20 cellular contexts compared by ENCODE assay signal in the genomic region with DNA sequence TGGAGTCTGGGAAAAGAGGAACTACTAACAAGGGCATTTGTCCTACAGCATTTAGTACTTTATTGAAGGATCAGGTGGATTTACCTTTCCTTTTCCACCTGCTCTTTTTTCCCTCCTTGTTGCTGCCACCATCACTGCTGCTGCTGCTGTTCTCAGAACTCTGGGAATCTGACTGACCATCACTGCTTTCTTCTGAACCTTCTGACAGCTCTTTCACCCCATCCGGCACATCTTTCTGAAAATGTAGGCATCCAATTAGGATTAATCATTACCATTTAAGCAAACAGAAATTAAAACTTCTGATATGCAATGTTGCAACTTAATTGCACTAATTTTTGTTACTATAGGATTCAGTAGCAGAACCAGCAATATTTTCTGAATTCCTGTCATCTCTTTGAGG.
"Had no signal": no experiment of that assay in that cellular context is flagged by ENCODE, and none has a peak within 500 bp of the region (broad histone marks: within the 10 kb centered on the region; RNA-seq: fewer than 3 reads in every experiment).

No MANE protein-coding gene starts in this region.

- DNase-seq: activated CD4-positive, alpha-beta T cell treated with anti-CD3 and anti-CD28 coated beads, Interleukin-2, amount 50 U/mL, for 1 hour; activated CD4-positive, CD25-positive, alpha-beta regulatory T cell; activated naive CD4-positive, alpha-beta T cell; activated T-cell treated with anti-CD3 and anti-CD28 coated beads, Interleukin-2, amount 50 U/mL, for 48 hours; amygdala; body of pancreas; caudate nucleus; left ventricle myocardium inferior; naive B cell; nucleus accumbens; stimulated activated CD4-positive, alpha-beta T cell treated with anti-CD3 and anti-CD28 coated beads, Interleukin-15, amount 100 ng/mL, for 24 hours; stimulated activated CD4-positive, alpha-beta T cell treated with anti-CD3 and anti-CD28 coated beads, Interleukin-4, amount 100 ng/mL, for 1 hour; stimulated activated naive CD4-positive, alpha-beta T cell; trophoblast cell had no signal

- H3K27me3 Mint-ChIP-seq: naive B cell, progenitor cell of endocrine pancreas had no signal

- H3K27ac ChIP-seq: body of pancreas, esophagus muscularis mucosa, hepatocyte, left ventricle myocardium inferior, right atrium auricular region, suprapubic skin had no signal

- H3K27ac Mint-ChIP-seq: progenitor cell of endocrine pancreas had no signal

- ATAC-seq: body of pancreas had no signal

- H3K4me1 ChIP-seq: right atrium auricular region, suprapubic skin had no signal

- H3K4me3 ChIP-seq: body of pancreas, esophagus muscularis mucosa, hepatocyte, left ventricle myocardium inferior, right atrium auricular region, skin epidermis, suprapubic skin had no signal

- H3K9me3 ChIP-seq: body of pancreas, esophagus muscularis mucosa, left ventricle myocardium inferior, right atrium auricular region, suprapubic skin had no signal

- H3K4me3 Mint-ChIP-seq: naive B cell had no signal

- H3K27me3 ChIP-seq: body of pancreas, esophagus muscularis mucosa, hepatocyte, right atrium auricular region, suprapubic skin had no signal

- H3K9me3 Mint-ChIP-seq: naive B cell had no signal
